In genomic region chr3:73080201-73080966, GRCh38 we compare ENCODE assay signal across 13 cellular contexts. TPM values are rescaled to one million over a fixed set of nuclear protein-coding genes. Genes with fewer than 3 reads are reported as not detected.
DNase-seq lines count a peak whose midpoint lies in the region; ATAC-seq lines count a peak whose summit lies in the region.
"Had no signal": no experiment of that assay in that cellular context is flagged by ENCODE, and none has a peak within 500 bp of the region (broad histone marks: within the 10 kb centered on the region; RNA-seq: fewer than 3 reads in every experiment).

No MANE protein-coding gene starts in this region.

- CTCF ChIA-PET in activated CD4-positive, alpha-beta memory T cell treated with anti-CD3 and anti-CD28 coated beads for 36 hours (lab: Charles Lee) = interaction anchor here (0.7 to 1.2 kb wide), 3 partner anchors 24 to 1205 kb away, joined by 3 read pairs; no protein-coding TSS in a partner anchor
- CTCF ChIA-PET in activated CD4-positive, alpha-beta memory T cell treated with anti-CD3 and anti-CD28 coated beads, Interleukin-2, amount 10 ng/mL, durations not matched to agents 7 days and 5 days (lab: Charles Lee) = interaction anchor here (0.6 kb wide), 1 partner anchor 672 kb away, joined by 3 read pairs; no protein-coding TSS in a partner anchor

- ATAC-seq in GM18868 (IDR thresholded peaks at IDR 0.05; ENCODE audit: unreplicated experiment) = peak; percentile 89
- ATAC-seq in HG03432 (IDR thresholded peaks at IDR 0.05; ENCODE audit: unreplicated experiment) = peak; percentile 72
- ATAC-seq in HG03159 (IDR thresholded peaks at IDR 0.05; ENCODE audit: unreplicated experiment) = no peak
- no peak for ATAC-seq in HG03196 (IDR thresholded peaks at IDR 0.05; ENCODE audit: unreplicated experiment)
- ATAC-seq: naive thymus-derived CD8-positive, alpha-beta T cell had no signal

- peaks cover 11% of the 10 kb centered on the region for H3K4me1 Mint-ChIP-seq in activated CD4-positive, alpha-beta memory T cell treated with anti-CD3 and anti-CD28 coated beads for 36 hours (ENCODE audit: low read depth)
- H3K4me1 Mint-ChIP-seq in activated CD4-positive, alpha-beta memory T cell treated with anti-CD3 and anti-CD28 coated beads, Interleukin-2, amount 10 ng/mL, durations not matched to agents 7 days and 5 days = peaks cover 6% of the 10 kb centered on the region
- H3K4me1 Mint-ChIP-seq: naive thymus-derived CD8-positive, alpha-beta T cell had no signal

- intact Hi-C loops in activated CD4-positive, alpha-beta memory T cell treated with anti-CD3 and anti-CD28 coated beads for 36 hours (cut with micrococcal nuclease) = loop anchor here (2.0 to 10.0 kb wide), 3 partner anchors 84 to 1356 kb away; partner anchors contain the start of genes EIF4E3 and PPP4R2

- peak overlapping the region; percentile 18 for H3K4me3 Mint-ChIP-seq in activated CD4-positive, alpha-beta memory T cell treated with anti-CD3 and anti-CD28 coated beads for 36 hours
- H3K4me3 Mint-ChIP-seq in activated CD4-positive, alpha-beta memory T cell treated with anti-CD3 and anti-CD28 coated beads, Interleukin-2, amount 10 ng/mL, durations not matched to agents 7 days and 5 days = no peak overlapping the region
- H3K4me3 Mint-ChIP-seq: naive thymus-derived CD8-positive, alpha-beta T cell had no signal

- H3K36me3 Mint-ChIP-seq in activated CD4-positive, alpha-beta memory T cell treated with anti-CD3 and anti-CD28 coated beads for 36 hours = no peaks in the 10 kb centered on the region
- H3K36me3 Mint-ChIP-seq in activated CD4-positive, alpha-beta memory T cell treated with anti-CD3 and anti-CD28 coated beads, Interleukin-2, amount 10 ng/mL, durations not matched to agents 7 days and 5 days (ENCODE audit: low read depth) = no peaks in the 10 kb centered on the region

- no peaks in the 10 kb centered on the region for H3K27me3 Mint-ChIP-seq in activated CD4-positive, alpha-beta memory T cell treated with anti-CD3 and anti-CD28 coated beads for 36 hours
- H3K27me3 Mint-ChIP-seq in activated CD4-positive, alpha-beta memory T cell treated with anti-CD3 and anti-CD28 coated beads, Interleukin-2, amount 10 ng/mL, durations not matched to agents 7 days and 5 days = no peaks in the 10 kb centered on the region
- H3K27me3 Mint-ChIP-seq: naive thymus-derived CD8-positive, alpha-beta T cell had no signal

- DNase-seq in activated CD4-positive, alpha-beta memory T cell treated with anti-CD3 and anti-CD28 coated beads for 36 hours = peak; percentile 67
- DNase-seq in activated CD4-positive, alpha-beta memory T cell treated with anti-CD3 and anti-CD28 coated beads, Interleukin-2, amount 10 ng/mL, durations not matched to agents 7 days and 5 days = no peak
- DNase-seq in left kidney (ENCODE audit: low read depth, low spot score) (peak; percentile 50), OCI-M1 (lab: John Stamatoyannopoulos, UW) (no peak)
- DNase-seq: amygdala; cerebellar nuclear complex; EL; naive thymus-derived CD8-positive, alpha-beta T cell; NCI-H1417 had no signal

- H3K9me3 Mint-ChIP-seq in activated CD4-positive, alpha-beta memory T cell treated with anti-CD3 and anti-CD28 coated beads for 36 hours = no peaks in the 10 kb centered on the region
- no peaks in the 10 kb centered on the region for H3K9me3 Mint-ChIP-seq in activated CD4-positive, alpha-beta memory T cell treated with anti-CD3 and anti-CD28 coated beads, Interleukin-2, amount 10 ng/mL, durations not matched to agents 7 days and 5 days
- H3K9me3 Mint-ChIP-seq: naive thymus-derived CD8-positive, alpha-beta T cell had no signal

- no peak overlapping the region for H3K27ac Mint-ChIP-seq in activated CD4-positive, alpha-beta memory T cell treated with anti-CD3 and anti-CD28 coated beads for 36 hours
- H3K27ac Mint-ChIP-seq in activated CD4-positive, alpha-beta memory T cell treated with anti-CD3 and anti-CD28 coated beads, Interleukin-2, amount 10 ng/mL, durations not matched to agents 7 days and 5 days = no peak overlapping the region
- H3K27ac Mint-ChIP-seq: naive thymus-derived CD8-positive, alpha-beta T cell had no signal

- POLR2A ChIA-PET in activated CD4-positive, alpha-beta memory T cell treated with anti-CD3 and anti-CD28 coated beads for 36 hours (lab: Charles Lee) = no interaction called here
- POLR2A ChIA-PET in activated CD4-positive, alpha-beta memory T cell treated with anti-CD3 and anti-CD28 coated beads, Interleukin-2, amount 10 ng/mL, durations not matched to agents 7 days and 5 days (lab: Charles Lee) = no interaction called here

RNA-seq across cellular contexts. Expression of gene EBLN2, which starts 18.9 kb away (rescaled TPM):
- total RNA-seq in activated CD4-positive, alpha-beta memory T cell treated with anti-CD3 and anti-CD28 coated beads for 36 hours = 1 to 10 TPM; 5.5 to 6.0 TPM
- 1 to 10 TPM; 6.3 to 7.1 TPM for total RNA-seq in activated CD4-positive, alpha-beta memory T cell treated with anti-CD3 and anti-CD28 coated beads, Interleukin-2, amount 10 ng/mL, durations not matched to agents 7 days and 5 days

Comparison
In these comparisons a context has a peak if more than half of its experiments do, and no peak if none do; other contexts are left out.
1. DNase-seq: peak in activated CD4-positive, alpha-beta memory T cell treated with anti-CD3 and anti-CD28 coated beads for 36 hours (single experiment) and left kidney (single experiment); none in activated CD4-positive, alpha-beta memory T cell treated with anti-CD3 and anti-CD28 coated beads, Interleukin-2, amount 10 ng/mL, durations not matched to agents 7 days and 5 days (single experiment) and OCI-M1 (single experiment).
2. ATAC-seq: peak in GM18868 (single experiment) and HG03432 (single experiment); none in HG03159 (single experiment) and HG03196 (single experiment).